In the genomic region with DNA sequence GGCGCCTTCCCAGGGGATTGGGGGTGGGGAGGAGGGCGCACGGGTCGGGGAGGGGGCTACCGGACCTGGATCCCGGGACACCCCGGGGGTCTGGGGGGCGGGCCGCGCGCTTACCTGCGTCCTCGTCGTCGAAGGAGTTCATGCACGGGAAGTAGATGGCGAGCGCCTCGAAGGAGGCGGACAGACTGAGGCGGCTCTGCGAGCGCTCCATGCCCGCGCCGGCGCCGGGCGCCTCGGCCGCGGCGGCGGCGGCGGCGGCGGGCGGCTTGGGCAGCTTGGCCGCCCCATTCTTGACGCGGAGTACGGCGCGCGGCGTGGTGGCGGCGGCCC, we compare ENCODE assay signal across 10 cellular contexts. TPM values are rescaled to one million over a fixed set of nuclear protein-coding genes. Genes with fewer than 3 reads are reported as not detected.
DNase-seq lines count a peak whose midpoint lies in the region; ATAC-seq and TF ChIP-seq lines count a peak whose summit lies in the region.
"Had no signal": no experiment of that assay in that cellular context is flagged by ENCODE, and none has a peak within 500 bp of the region (broad histone marks: within the 10 kb centered on the region; RNA-seq: fewer than 3 reads in every experiment).

No MANE protein-coding gene starts in this region.

- no peaks in the 10 kb centered on the region for H3K36me3 ChIP-seq in GM23338 (ENCODE audit: insufficient read depth)
- H3K36me3 ChIP-seq in NT2/D1 (ENCODE audit: insufficient read depth, insufficient read length, low read length), result no peaks in the 10 kb centered on the region
- H3K36me3 ChIP-seq: brain microvascular endothelial cell had no signal

- no peaks in the 10 kb centered on the region for H3K9me2 ChIP-seq in GM23338 (ENCODE audit: insufficient read depth)

- H3K27me3 ChIP-seq in GM23338 (ENCODE audit: insufficient read depth) (peaks cover 49% of the 10 kb centered on the region), NT2/D1 (ENCODE audit: insufficient read depth, insufficient read length) (peaks cover 53% of the 10 kb centered on the region)

- H3K4me1 Mint-ChIP-seq in GM23338 (peaks cover 33% of the 10 kb centered on the region), glutamatergic neuron (ENCODE audit: low read depth, unreplicated experiment) (peaks cover 38% of the 10 kb centered on the region), progenitor cell of endocrine pancreas (ENCODE audit: low read depth) (peaks cover 6% of the 10 kb centered on the region)

- H3K4me1 ChIP-seq in GM23338 (ENCODE audit: insufficient read depth) (peaks cover 23% of the 10 kb centered on the region), NT2/D1 (ENCODE audit: insufficient read depth, insufficient read length) (peaks cover 10% of the 10 kb centered on the region)

- peaks cover 34% of the 10 kb centered on the region for H4K20me1 ChIP-seq in GM23338 (replicated peaks; ENCODE audit: insufficient read depth)

- no peak overlapping the region for H3K27ac ChIP-seq in GM23338 (ENCODE audit: low read depth)
- H3K27ac ChIP-seq: brain microvascular endothelial cell had no signal

- ATAC-seq in GM23338, result peak; percentile 18
- ATAC-seq in HG02610 (IDR thresholded peaks at IDR 0.05; ENCODE audit: unreplicated experiment), result no peak

- peak overlapping the region; percentile 88 for H3K4me3 ChIP-seq in GM23338
- peak overlapping the region; percentile 40 for H3K4me3 ChIP-seq in NT2/D1 (ENCODE audit: insufficient read length, low read depth)

- no peaks in the 10 kb centered on the region; the same call in 2 of the 3 replicates for H3K36me3 Mint-ChIP-seq in GM23338 (ENCODE audit: low read depth)
- H3K36me3 Mint-ChIP-seq in glutamatergic neuron (ENCODE audit: unreplicated experiment), result no peaks in the 10 kb centered on the region
- H3K36me3 Mint-ChIP-seq in progenitor cell of endocrine pancreas (ENCODE audit: insufficient read depth), result peaks cover 2% of the 10 kb centered on the region
- H3K36me3 Mint-ChIP-seq: natural killer cell had no signal

- H3K27ac Mint-ChIP-seq in GM23338, result no peak overlapping the region
- H3K27ac Mint-ChIP-seq in glutamatergic neuron (ENCODE audit: unreplicated experiment), result no peak overlapping the region
- no peak overlapping the region for H3K27ac Mint-ChIP-seq in progenitor cell of endocrine pancreas
- H3K27ac Mint-ChIP-seq: natural killer cell had no signal

- H3K9ac ChIP-seq in NT2/D1 (ENCODE audit: insufficient read length, low read depth), result peak overlapping the region; percentile 42

- no peaks in the 10 kb centered on the region for H3K9me3 ChIP-seq in NT2/D1 (ENCODE audit: insufficient read depth, low read length)

- peaks cover 34% of the 10 kb centered on the region for H3K27me3 Mint-ChIP-seq in GM23338 (ENCODE audit: insufficient read depth, low read depth, poor library complexity)
- H3K27me3 Mint-ChIP-seq in glutamatergic neuron (ENCODE audit: unreplicated experiment), result peaks cover 15% of the 10 kb centered on the region
- peaks cover 74% of the 10 kb centered on the region for H3K27me3 Mint-ChIP-seq in progenitor cell of endocrine pancreas

- 0 out of 2 replicates have a peak, but pooled peaks cover 5% of the 10 kb centered on the region for H3F3A ChIP-seq in GM23338 (replicated peaks; ENCODE audit: low read depth)

- DNase-seq in GM23338 (ENCODE audit: low spot score) (peak; percentile 43), NT2/D1 (ENCODE audit: low read depth, low spot score) (no peak), glutamatergic neuron (peak; percentile 31), progenitor cell of endocrine pancreas (ENCODE audit: low spot score, unreplicated experiment) (no peak), D341Med (ENCODE audit: low spot score) (no peak), NCI-H2081 treated with DMSO at 0.1 percent for 48 hours (lab: John Stamatoyannopoulos, UW) (no peak)
- DNase-seq: brain microvascular endothelial cell, natural killer cell, SHP77 had no signal

- peak overlapping the region; percentile 94 for H3K4me2 ChIP-seq in GM23338

- peaks cover 28% of the 10 kb centered on the region for H3K79me2 ChIP-seq in GM23338 (replicated peaks; ENCODE audit: insufficient read depth)

- H3K4me3 Mint-ChIP-seq in GM23338 (peak overlapping the region; percentile 88; the same call in 2 of the 3 replicates), glutamatergic neuron (ENCODE audit: unreplicated experiment) (no peak overlapping the region), progenitor cell of endocrine pancreas (ENCODE audit: low read depth) (peak overlapping the region; percentile 71)

- TF ChIP-seq CTCF in GM23338 (conservative IDR thresholded peaks at IDR 0.05; ENCODE audit: low read depth in 2 of 2) (no peak), glutamatergic neuron (IDR thresholded peaks at IDR 0.05; ENCODE audit: partially characterized antibody, unreplicated experiment) (no peak), progenitor cell of endocrine pancreas (IDR thresholded peaks at IDR 0.05; ENCODE audit: unreplicated experiment) (no peak)

- peak overlapping the region; percentile 94 for H2AFZ ChIP-seq in GM23338

- no peaks in the 10 kb centered on the region for H3K9me3 Mint-ChIP-seq in GM23338
- H3K9me3 Mint-ChIP-seq in glutamatergic neuron (ENCODE audit: unreplicated experiment), result peaks cover 18% of the 10 kb centered on the region
- H3K9me3 Mint-ChIP-seq in progenitor cell of endocrine pancreas (ENCODE audit: low read depth), result no peaks in the 10 kb centered on the region
- H3K9me3 Mint-ChIP-seq: natural killer cell had no signal

TF ChIP-seq in GM23338, 12 proteins besides CTCF, POLR2A, EP300 and RAD21 (continues in another document):
- TF ChIP-seq ZNF462 (CRISPR knock-in tag; IDR thresholded peaks at IDR 0.05) (no peak), ZNF114 (CRISPR knock-in tag; IDR thresholded peaks at IDR 0.05) (no peak), ZNF331 (CRISPR knock-in tag; IDR thresholded peaks at IDR 0.05; ENCODE audit: low read depth) (no peak), JUNB (IDR thresholded peaks at IDR 0.05; ENCODE audit: unreplicated experiment) (no peak), NANOG (IDR thresholded peaks at IDR 0.05; ENCODE audit: borderline replicate concordance) (no peak)

RNA-seq across cellular contexts. Expression of gene RIMS4, which starts 0.3 kb away (rescaled TPM):
- total RNA-seq in GM23338 (2014; rRNA removed; shearing (Covaris generic)), result 34.5 and 39.7 TPM in 2 replicates
- 2.9 and 3.5 TPM in 2 replicates for polyA plus RNA-seq in GM23338 (2016; fragmentation: Nextera tagmentation; extraction: Ambion mirVana)
- total RNA-seq in glutamatergic neuron (ENCODE audit: unreplicated experiment) (96.1 TPM), progenitor cell of endocrine pancreas (6.3 and 8.2 TPM in 2 replicates)
- total RNA-seq: natural killer cell had no signal

Comparison
In these comparisons a context has a peak if more than half of its experiments do, and no peak if none do; other contexts are left out.
1. DNase-seq: peak in GM23338 (single experiment) and glutamatergic neuron (single experiment); none in NT2/D1 (single experiment), progenitor cell of endocrine pancreas (single experiment), D341Med (single experiment) and NCI-H2081 treated with DMSO at 0.1 percent for 48 hours (single experiment).